11 cellular contexts compared by ENCODE assay signal in genomic region chrY:17430570-17431166, GRCh38.
A peak's percentile ranks its signal among the peaks of the same experiment; 100 is the strongest.
DNase-seq lines count a peak whose midpoint lies in the region; ATAC-seq and TF ChIP-seq lines count a peak whose summit lies in the region.
"Had no signal": no experiment of that assay in that cellular context is flagged by ENCODE, and none has a peak within 500 bp of the region (broad histone marks: within the 10 kb centered on the region; RNA-seq: fewer than 3 reads in every experiment).

No MANE protein-coding gene starts in this region.

- H3K27ac ChIP-seq in left lung (no peak overlapping the region), psoas muscle (no peak overlapping the region)
- H3K27ac ChIP-seq: SK-N-MC had no signal

- WGBS in psoas muscle, 3 donors: 23 to 26% methylated on average over 5 of the region's 5 CpGs; no CpG with 5 or more reads in 1 of the 3 donors

- H3K9me3 ChIP-seq in left lung: no peaks in the 10 kb centered on the region
- H3K9me3 ChIP-seq in BE2C: no peaks in the 10 kb centered on the region
- no peaks in the 10 kb centered on the region for H3K9me3 ChIP-seq in psoas muscle

- H3K4me1 ChIP-seq in left lung (no peaks in the 10 kb centered on the region), BE2C (no peaks in the 10 kb centered on the region), psoas muscle (no peaks in the 10 kb centered on the region)

- H3K27me3 ChIP-seq in left lung (no peaks in the 10 kb centered on the region), BE2C (no peaks in the 10 kb centered on the region), psoas muscle (ENCODE audit: insufficient read depth in 3 of 3, low read length in 2 of 3) (no peaks in the 10 kb centered on the region)

- intact Hi-C loops in left lung (cut with DNase I): no loop called here
- intact Hi-C loops in psoas muscle (cut with DNase I): no loop called here

- no peak for ATAC-seq in HG03139 (IDR thresholded peaks at IDR 0.05; ENCODE audit: unreplicated experiment)
- no peak for ATAC-seq in left lung
- no peak for ATAC-seq in psoas muscle
- ATAC-seq: right cardiac atrium had no signal

- H3K36me3 ChIP-seq in left lung (no peaks in the 10 kb centered on the region), BE2C (no peaks in the 10 kb centered on the region), psoas muscle (ENCODE audit: insufficient read depth in 1 of 2, low read depth in 1 of 2) (no peaks in the 10 kb centered on the region)

- peak; percentile 1 for DNase-seq in D341Med (ENCODE audit: low spot score)
- peak; percentile 33 for DNase-seq in H4 (ENCODE audit: low spot score)
- peak; percentile 0 for DNase-seq in amniotic epithelial cell (ENCODE audit: low read depth)
- peak; percentile 3 for DNase-seq in medulla oblongata (ENCODE audit: extremely low spot score)
- DNase-seq in left lung: no peak
- DNase-seq in BE2C: no peak
- DNase-seq in psoas muscle: no peak
- DNase-seq: NCI-H1694 treated with DMSO at 0.1 percent for 48 hours, right cardiac atrium had no signal

- H3K4me3 ChIP-seq in left lung: no peak overlapping the region
- no peak overlapping the region for H3K4me3 ChIP-seq in BE2C (ENCODE audit: low read depth, low read length)
- H3K4me3 ChIP-seq in psoas muscle: no peak overlapping the region
- H3K4me3 ChIP-seq: SK-N-MC had no signal

- peak in 1 of 2 donors; percentile 26 for TF ChIP-seq CTCF in left lung (IDR thresholded peaks at IDR 0.05)
- no peak for TF ChIP-seq CTCF in BE2C (IDR thresholded peaks at IDR 0.05; ENCODE audit: low read depth, low read length)
- no peak for TF ChIP-seq CTCF in psoas muscle (IDR thresholded peaks at IDR 0.05)

Comparison
In these comparisons a context has a peak if more than half of its experiments do, and no peak if none do; other contexts are left out.
1. DNase-seq: peak in D341Med (single experiment), H4 (single experiment), amniotic epithelial cell (single experiment) and medulla oblongata (single experiment); none in left lung (0 of 2), BE2C (single experiment) and psoas muscle (0 of 2).